31 cellular contexts compared by ENCODE assay signal in genomic region chr11:76005746-76006145, GRCh38.
DNase-seq lines count a peak whose midpoint lies in the region; ATAC-seq, FAIRE-seq and TF ChIP-seq lines count a peak whose summit lies in the region.
"Had no signal": no experiment of that assay in that cellular context is flagged by ENCODE, and none has a peak within 500 bp of the region (broad histone marks: within the 10 kb centered on the region; RNA-seq: fewer than 3 reads in every experiment).

No MANE protein-coding gene starts in this region.

- no peaks in the 10 kb centered on the region for H3K27me3 Mint-ChIP-seq in stimulated activated naive B cell treated with anti-CD40 and anti-IgM and Interleukin-4, amounts not matched to agents 10 μg/mL and 1 μg/mL and 100 μg/mL, for 72 hours
- H3K27me3 Mint-ChIP-seq in immature natural killer cell (ENCODE audit: low read depth in 3 of 3) (no peaks in the 10 kb centered on the region), glutamatergic neuron (ENCODE audit: unreplicated experiment) (peaks cover 2% of the 10 kb centered on the region)
- H3K27me3 Mint-ChIP-seq: activated naive CD8-positive, alpha-beta T cell treated with anti-CD3 and anti-CD28 coated beads, Interleukin-2, amount 50 U/mL, for 24 hours; central memory CD8-positive, alpha-beta T cell had no signal

- intact Hi-C loops in PC-3 (cut with micrococcal nuclease): loop anchor here (2.0 kb wide), 1 partner anchor 37 kb away; no protein-coding TSS in a partner anchor

- peaks cover 7 to 19% of the 10 kb centered on the region in 2 donors for H3K4me1 Mint-ChIP-seq in stimulated activated naive B cell treated with anti-CD40 and anti-IgM and Interleukin-4, amounts not matched to agents 10 μg/mL and 1 μg/mL and 100 μg/mL, for 72 hours
- H3K4me1 Mint-ChIP-seq in immature natural killer cell (no peaks in the 10 kb centered on the region), glutamatergic neuron (ENCODE audit: low read depth, unreplicated experiment) (no peaks in the 10 kb centered on the region)
- H3K4me1 Mint-ChIP-seq: activated naive CD8-positive, alpha-beta T cell treated with anti-CD3 and anti-CD28 coated beads, Interleukin-2, amount 50 U/mL, for 24 hours; endodermal cell had no signal

- H3K36me3 ChIP-seq in PC-3 (ENCODE audit: low read depth, low read length): no peaks in the 10 kb centered on the region

- CTCF ChIA-PET in PC-3 (lab: Charles Lee): interaction anchor here (0.7 kb wide), 1 partner anchor 18 kb away, joined by 4 read pairs; no protein-coding TSS in a partner anchor

- DNase-seq in H54 (ENCODE audit: insufficient read length, low spot score) (no peak), PC-3 (peak; percentile 68), fibroblast of pulmonary artery (ENCODE audit: low read depth) (peak; percentile 16), immature natural killer cell (no peak), T1000 (lab: John Stamatoyannopoulos, UW) (no peak), glutamatergic neuron (no peak)
- no peak for DNase-seq in stimulated activated naive B cell treated with anti-CD40 and anti-IgM and Interleukin-4, amounts not matched to agents 10 μg/mL and 1 μg/mL and 100 μg/mL, for 72 hours
- DNase-seq: activated CD4-positive, alpha-beta T cell treated with anti-CD3 and anti-CD28 coated beads, Interleukin-2, amount 50 U/mL, for 48 hours; activated CD4-positive, CD25-positive, alpha-beta regulatory T cell treated with anti-CD3 and anti-CD28 coated beads, Interleukin-2, amount 50 U/mL, for 72 hours; activated CD8-positive, alpha-beta memory T cell treated with anti-CD3 and anti-CD28 coated beads, Interleukin-2, amount 50 U/mL, for 4 hours; activated naive CD4-positive, alpha-beta T cell; activated naive CD8-positive, alpha-beta T cell treated with anti-CD3 and anti-CD28 coated beads, Interleukin-2, amount 50 U/mL, for 24 hours; dermis blood vessel endothelial cell; mesendoderm; MM.1S; NCI-H2029; NCI-H526; OCI-M1; right cardiac atrium; SHP77; T-helper 2 cell; tibial artery had no signal

- no peaks in the 10 kb centered on the region for H3K27me3 ChIP-seq in PC-3 (ENCODE audit: low read length)
- H3K27me3 ChIP-seq: BLaER1 treated with 17β-estradiol and CSF1 and Interleukin-3, amounts not matched to agents 10 nM and 100 nM; esophagus muscularis mucosa; hepatocyte; tibial artery had no signal

- peaks cover 15% of the 10 kb centered on the region for H3F3A ChIP-seq in PC-3 (ENCODE audit: low read length, unreplicated experiment)

- H3K4me3 Mint-ChIP-seq in stimulated activated naive B cell treated with anti-CD40 and anti-IgM and Interleukin-4, amounts not matched to agents 10 μg/mL and 1 μg/mL and 100 μg/mL, for 72 hours: no peak overlapping the region
- no peak overlapping the region for H3K4me3 Mint-ChIP-seq in immature natural killer cell
- H3K4me3 Mint-ChIP-seq in glutamatergic neuron (ENCODE audit: unreplicated experiment): no peak overlapping the region
- H3K4me3 Mint-ChIP-seq: activated naive CD8-positive, alpha-beta T cell treated with anti-CD3 and anti-CD28 coated beads, Interleukin-2, amount 50 U/mL, for 24 hours; central memory CD8-positive, alpha-beta T cell; endodermal cell had no signal

- POLR2A ChIA-PET in PC-3 (lab: Charles Lee; ENCODE audit: unreplicated experiment): no interaction called here

- ATAC-seq in PC-3: no peak
- no peak for ATAC-seq in stimulated activated naive B cell treated with anti-CD40 and anti-IgM and Interleukin-4, amounts not matched to agents 10 μg/mL and 1 μg/mL and 100 μg/mL, for 72 hours (replicated peaks)
- ATAC-seq: activated naive CD8-positive, alpha-beta T cell treated with anti-CD3 and anti-CD28 coated beads, Interleukin-2, amount 50 U/mL, for 24 hours; K562; left lobe of liver; right cardiac atrium had no signal

- no peak for TF ChIP-seq POLR2A in H54 (IDR thresholded peaks at IDR 0.05; ENCODE audit: low read depth, low read length)

- BruUV-seq in PC-3 (replicated peaks; lab: Mats Ljungman, UMichigan): no TSS peak

- H3K4me2 ChIP-seq in PC-3 (ENCODE audit: low read length): peak overlapping the region; percentile 15
- H3K4me2 ChIP-seq: BLaER1 treated with 17β-estradiol and CSF1 and Interleukin-3, amounts not matched to agents 10 nM and 100 nM; hepatocyte had no signal

- no peaks in the 10 kb centered on the region for H3K9me3 ChIP-seq in PC-3 (ENCODE audit: low read length)

- H3K9me3 Mint-ChIP-seq in stimulated activated naive B cell treated with anti-CD40 and anti-IgM and Interleukin-4, amounts not matched to agents 10 μg/mL and 1 μg/mL and 100 μg/mL, for 72 hours: peaks cover 0 to 3% of the 10 kb centered on the region in 2 donors
- H3K9me3 Mint-ChIP-seq in immature natural killer cell: peaks cover 0 to 3% (median 0%) of the 10 kb centered on the region in 6 donors
- no peaks in the 10 kb centered on the region for H3K9me3 Mint-ChIP-seq in glutamatergic neuron (ENCODE audit: unreplicated experiment)

- no peaks in the 10 kb centered on the region for H4K20me1 ChIP-seq in PC-3 (ENCODE audit: low read length)
- H4K20me1 ChIP-seq: BLaER1 treated with 17β-estradiol and CSF1 and Interleukin-3, amounts not matched to agents 10 nM and 100 nM had no signal

- H3K9me2 ChIP-seq in PC-3 (replicated peaks; ENCODE audit: low read length): no peaks in the 10 kb centered on the region

- H3K27ac Mint-ChIP-seq in stimulated activated naive B cell treated with anti-CD40 and anti-IgM and Interleukin-4, amounts not matched to agents 10 μg/mL and 1 μg/mL and 100 μg/mL, for 72 hours: peak overlapping the region; percentile 1
- H3K27ac Mint-ChIP-seq in immature natural killer cell (no peak overlapping the region), glutamatergic neuron (ENCODE audit: unreplicated experiment) (no peak overlapping the region)
- H3K27ac Mint-ChIP-seq: activated naive CD8-positive, alpha-beta T cell treated with anti-CD3 and anti-CD28 coated beads, Interleukin-2, amount 50 U/mL, for 24 hours; endodermal cell had no signal

- H3K4me3 ChIP-seq in PC-3 (ENCODE audit: low read length) (no peak overlapping the region), fibroblast of pulmonary artery (replicated peaks; ENCODE audit: low read depth, low read length) (no peak overlapping the region)
- H3K4me3 ChIP-seq: BLaER1 treated with 17β-estradiol and CSF1 and Interleukin-3, amounts not matched to agents 10 nM and 100 nM; esophagus muscularis mucosa; hepatocyte; K562; tibial artery had no signal

- peak overlapping the region; percentile 95 for H3K27ac ChIP-seq in PC-3 (ENCODE audit: low read length)
- H3K27ac ChIP-seq: BLaER1 treated with 17β-estradiol and CSF1 and Interleukin-3, amounts not matched to agents 10 nM and 100 nM; esophagus muscularis mucosa; hepatocyte; tibial artery had no signal

- FAIRE-seq in H54 (lab: Jason Lieb, UNC): peak; percentile 11
- FAIRE-seq: frontal cortex, G401.6, K562 had no signal

- peaks cover 55 to 67% of the 10 kb centered on the region in 2 donors for H3K36me3 Mint-ChIP-seq in stimulated activated naive B cell treated with anti-CD40 and anti-IgM and Interleukin-4, amounts not matched to agents 10 μg/mL and 1 μg/mL and 100 μg/mL, for 72 hours
- H3K36me3 Mint-ChIP-seq in immature natural killer cell: peaks cover 20 to 48% (median 20%) of the 10 kb centered on the region in 3 donors
- H3K36me3 Mint-ChIP-seq in glutamatergic neuron (ENCODE audit: unreplicated experiment): peaks cover 12% of the 10 kb centered on the region

- H3K79me2 ChIP-seq in PC-3 (ENCODE audit: low read length): peaks cover 4% of the 10 kb centered on the region; the same call in 1 of the 2 replicates
- H3K79me2 ChIP-seq: hepatocyte had no signal

- TF ChIP-seq CTCF in PC-3 (conservative IDR thresholded peaks at IDR 0.05; ENCODE audit: low read depth, low read length) (no peak), fibroblast of pulmonary artery (IDR thresholded peaks at IDR 0.05; ENCODE audit: low read length, missing control alignments) (no peak), glutamatergic neuron (IDR thresholded peaks at IDR 0.05; ENCODE audit: partially characterized antibody, unreplicated experiment) (no peak)

- H3K9ac ChIP-seq in PC-3 (ENCODE audit: low read length): no peak overlapping the region
- H3K9ac ChIP-seq: BLaER1 treated with 17β-estradiol and CSF1 and Interleukin-3, amounts not matched to agents 10 nM and 100 nM had no signal

- peaks cover 53% of the 10 kb centered on the region for H3K4me1 ChIP-seq in PC-3 (ENCODE audit: insufficient read depth, low read length)
- H3K4me1 ChIP-seq: BLaER1 treated with 17β-estradiol and CSF1 and Interleukin-3, amounts not matched to agents 10 nM and 100 nM; esophagus muscularis mucosa; tibial artery had no signal

- no peak overlapping the region for H2AFZ ChIP-seq in PC-3 (ENCODE audit: low read length)
- H2AFZ ChIP-seq: hepatocyte had no signal

Comparison
In these comparisons a context has a peak if more than half of its experiments do, and no peak if none do; other contexts are left out.
1. DNase-seq: peak in PC-3 (single experiment) and fibroblast of pulmonary artery (single experiment); none in H54 (single experiment), stimulated activated naive B cell treated with anti-CD40 and anti-IgM and Interleukin-4, amounts not matched to agents 10 μg/mL and 1 μg/mL and 100 μg/mL, for 72 hours (single experiment), immature natural killer cell (0 of 3), T1000 (single experiment) and glutamatergic neuron (single experiment).